In genomic region chr17:3012926-3013581, GRCh38 we compare ENCODE assay signal across 8 cellular contexts. TPM values are rescaled to one million over a fixed set of nuclear protein-coding genes. Genes with fewer than 3 reads are reported as not detected.
DNase-seq lines count a peak whose midpoint lies in the region; ATAC-seq and TF ChIP-seq lines count a peak whose summit lies in the region.

No MANE protein-coding gene starts in this region.

- no peak overlapping the region for H3K27ac ChIP-seq in lower lobe of right lung

- no peaks in the 10 kb centered on the region for H3K27me3 ChIP-seq in lower lobe of right lung (ENCODE audit: low read depth)

- H3K9me3 ChIP-seq in lower lobe of right lung = no peaks in the 10 kb centered on the region

- peak; percentile 86 for TF ChIP-seq CTCF in lower lobe of right lung (IDR thresholded peaks at IDR 0.05)

- H3K4me3 Mint-ChIP-seq in activated CD4-positive, alpha-beta T cell treated with anti-CD3 and anti-CD28 coated beads, Interleukin-2, amount 10 ng/mL, durations not matched to agents 7 days and 5 days = no peak overlapping the region

- no peaks in the 10 kb centered on the region for H3K36me3 Mint-ChIP-seq in activated CD4-positive, alpha-beta T cell treated with anti-CD3 and anti-CD28 coated beads, Interleukin-2, amount 10 ng/mL, durations not matched to agents 7 days and 5 days (ENCODE audit: low read depth)

- no peak overlapping the region for H3K27ac Mint-ChIP-seq in activated CD4-positive, alpha-beta T cell treated with anti-CD3 and anti-CD28 coated beads, Interleukin-2, amount 10 ng/mL, durations not matched to agents 7 days and 5 days

- peaks cover 15% of the 10 kb centered on the region for H3K36me3 ChIP-seq in lower lobe of right lung

- ATAC-seq in lower lobe of right lung = peak; percentile 86 to 91
- ATAC-seq in GM18517 (IDR thresholded peaks at IDR 0.05; ENCODE audit: unreplicated experiment) = no peak

- intact Hi-C loops in lower lobe of right lung (cut with DNase I) = no loop called here

- POLR2A ChIA-PET in activated CD4-positive, alpha-beta T cell treated with anti-CD3 and anti-CD28 coated beads, Interleukin-2, amount 10 ng/mL, durations not matched to agents 7 days and 5 days (lab: Charles Lee) = interaction anchor here (0.7 kb wide), 1 partner anchor 380 kb away, joined by 3 read pairs; no protein-coding TSS in a partner anchor

- CTCF ChIA-PET in activated CD4-positive, alpha-beta T cell treated with anti-CD3 and anti-CD28 coated beads, Interleukin-2, amount 10 ng/mL, durations not matched to agents 7 days and 5 days (lab: Charles Lee) = interaction anchor here (0.5 to 1.2 kb wide), 6 partner anchors 13 to 1683 kb away, joined by 3 to 5 read pairs (median 4); no protein-coding TSS in a partner anchor

- peak; percentile 15 for DNase-seq in NCI-H2227 (lab: John Stamatoyannopoulos, UW; ENCODE audit: unreplicated experiment)
- no peak for DNase-seq in NCI-H2227 treated with DMSO at 0.1 percent for 48 hours (lab: John Stamatoyannopoulos, UW)
- peak; percentile 57 for DNase-seq in NCI-H2171 (lab: John Stamatoyannopoulos, UW)
- peak; percentile 53 for DNase-seq in activated CD4-positive, alpha-beta T cell treated with anti-CD3 and anti-CD28 coated beads, Interleukin-2, amount 10 ng/mL, durations not matched to agents 7 days and 5 days
- peak; percentile 55 to 72 for DNase-seq in dermis microvascular lymphatic vessel endothelial cell (ENCODE audit: low read depth in 2 of 2)
- DNase-seq in lower lobe of right lung = peak; percentile 57
- peak; percentile 32 for DNase-seq in stimulated activated CD8-positive, alpha-beta memory T cell treated with anti-CD3 and anti-CD28 coated beads, Interleukin-15, amount 100 ng/mL, for 1 hour (ENCODE audit: low read depth)

- no peak overlapping the region for H3K4me3 ChIP-seq in lower lobe of right lung

- H3K9me3 Mint-ChIP-seq in activated CD4-positive, alpha-beta T cell treated with anti-CD3 and anti-CD28 coated beads, Interleukin-2, amount 10 ng/mL, durations not matched to agents 7 days and 5 days = no peaks in the 10 kb centered on the region

- no peaks in the 10 kb centered on the region for H3K27me3 Mint-ChIP-seq in activated CD4-positive, alpha-beta T cell treated with anti-CD3 and anti-CD28 coated beads, Interleukin-2, amount 10 ng/mL, durations not matched to agents 7 days and 5 days

- H3K4me1 ChIP-seq in lower lobe of right lung = no peaks in the 10 kb centered on the region

- no peaks in the 10 kb centered on the region for H3K4me1 Mint-ChIP-seq in activated CD4-positive, alpha-beta T cell treated with anti-CD3 and anti-CD28 coated beads, Interleukin-2, amount 10 ng/mL, durations not matched to agents 7 days and 5 days

RNA-seq across cellular contexts. Expression of gene OR1D5, which starts 50.4 kb away (rescaled TPM):
- not detected for total RNA-seq in activated CD4-positive, alpha-beta T cell treated with anti-CD3 and anti-CD28 coated beads, Interleukin-2, amount 10 ng/mL, durations not matched to agents 7 days and 5 days
- total RNA-seq in dermis microvascular lymphatic vessel endothelial cell = not detected in 2 replicates
- total RNA-seq in lower lobe of right lung = not detected
